8 cellular contexts compared by ENCODE assay signal in genomic region chr1:230270185-230270939, GRCh38.
DNase-seq lines count a peak whose midpoint lies in the region; ATAC-seq and TF ChIP-seq lines count a peak whose summit lies in the region.

No MANE protein-coding gene starts in this region.

- H3K79me1 ChIP-seq in IMR-90 (ENCODE audit: low read depth in 1 of 2, low read length in 2 of 2), result 0 out of 4 replicates have a peak, but pooled peaks cover 5 to 7% of the 10 kb centered on the region in 2 experiments
- no peaks in the 10 kb centered on the region for H3K79me1 ChIP-seq in mesendoderm (ENCODE audit: low read length)

- H3K36me3 ChIP-seq in A673 (ENCODE audit: insufficient read depth, low read length, poor library complexity, severe bottlenecking), result peaks cover 11% of the 10 kb centered on the region
- peaks cover 32% of the 10 kb centered on the region for H3K36me3 ChIP-seq in IMR-90 (ENCODE audit: control insufficient read depth, insufficient read depth, low read length)
- no peaks in the 10 kb centered on the region for H3K36me3 ChIP-seq in mesendoderm (ENCODE audit: control insufficient read depth, insufficient read depth, low read length)

- H3K4me1 ChIP-seq in A673 (ENCODE audit: insufficient read depth, low read length, poor library complexity, severe bottlenecking) (peaks cover 37% of the 10 kb centered on the region), IMR-90 (ENCODE audit: control insufficient read depth, insufficient read depth, low read length) (peaks cover 3% of the 10 kb centered on the region; the same call in 1 of the 2 replicates), mesendoderm (ENCODE audit: control insufficient read depth, low read depth, low read length) (no peaks in the 10 kb centered on the region)

- H2AK5ac ChIP-seq in IMR-90 (ENCODE audit: low read depth, low read length) (no peak overlapping the region), mesendoderm (ENCODE audit: low read length) (no peak overlapping the region)

- BruUV-seq in A673 (replicated peaks; lab: Mats Ljungman, UMichigan), result TSS peak; percentile 33
- no TSS peak for BruUV-seq in IMR-90 (replicated peaks; lab: Mats Ljungman, UMichigan)

- H3K23ac ChIP-seq in IMR-90 (ENCODE audit: low read depth, low read length) (no peak overlapping the region), mesendoderm (ENCODE audit: low read length) (no peak overlapping the region)

- ATAC-seq in GM18909 (IDR thresholded peaks at IDR 0.05; ENCODE audit: poor library complexity, unreplicated experiment) (peak; percentile 66), IMR-90 (ENCODE audit: low read depth) (no peak), GM19023 (IDR thresholded peaks at IDR 0.05; ENCODE audit: unreplicated experiment) (no peak)
- ATAC-seq in activated T-cell treated with anti-CD3 and anti-CD28 coated beads, Interleukin-2, amount 50 U/mL, for 72 hours (replicated peaks in 1 of 2), result peak; percentile 80 to 83

- dilution Hi-C loops in IMR-90 (cut with HindIII; ENCODE audit: low sequenced_read_pairs, unreplicated experiment), result no loop called here

- CTCF ChIA-PET in A673 (lab: Charles Lee) (no interaction called here), IMR-90 (lab: Yijun Ruan, JAX) (interaction anchor here (1.7 kb wide), 1 partner anchor 27 kb away, joined by 5 read pairs; no protein-coding TSS in a partner anchor)

- no peak overlapping the region for H4K8ac ChIP-seq in IMR-90 (ENCODE audit: low read depth in 2 of 2, low read length in 2 of 2)
- H4K8ac ChIP-seq in mesendoderm (ENCODE audit: low read depth, low read length), result no peak overlapping the region

- no peaks in the 10 kb centered on the region for H3K27me3 Mint-ChIP-seq in activated T-cell treated with anti-CD3 and anti-CD28 coated beads, Interleukin-2, amount 50 U/mL, for 72 hours (ENCODE audit: low read depth)
- H3K27me3 Mint-ChIP-seq in nephron progenitor cell (ENCODE audit: low read depth, poor library complexity), result no peaks in the 10 kb centered on the region

- H4K5ac ChIP-seq in IMR-90 (ENCODE audit: low read depth, low read length) (no peak overlapping the region), mesendoderm (ENCODE audit: low read length) (no peak overlapping the region)

- DNase-seq in A673 (ENCODE audit: low spot score) (peak; percentile 97), IMR-90 (peak; percentile 7), nephron progenitor cell (no peak), NCI-H446 (lab: John Stamatoyannopoulos, UW) (no peak), mesendoderm (no peak)
- DNase-seq in activated T-cell treated with anti-CD3 and anti-CD28 coated beads, Interleukin-2, amount 50 U/mL, for 72 hours, result peak in 1 of 2 donors; percentile 30

- H3K18ac ChIP-seq in IMR-90 (ENCODE audit: low read depth, low read length), result no peak overlapping the region
- H3K18ac ChIP-seq in mesendoderm (ENCODE audit: low read length), result no peak overlapping the region

- no peak for TF ChIP-seq POLR2A in IMR-90 (IDR thresholded peaks at IDR 0.05; ENCODE audit: low read depth, low read length)

- H4K20me1 ChIP-seq in IMR-90 (ENCODE audit: insufficient read depth, low read length), result no peaks in the 10 kb centered on the region

- H3K9me1 ChIP-seq in IMR-90 (ENCODE audit: insufficient read depth, low read length), result no peaks in the 10 kb centered on the region

- H3K9me3 ChIP-seq in A673 (ENCODE audit: low read depth, low read length, poor library complexity, severe bottlenecking), result no peaks in the 10 kb centered on the region
- H3K9me3 ChIP-seq in IMR-90 (ENCODE audit: control insufficient read depth, insufficient read depth, low read length), result no peaks in the 10 kb centered on the region

- H3K4ac ChIP-seq in IMR-90 (ENCODE audit: low read depth, low read length) (no peak overlapping the region), mesendoderm (ENCODE audit: low read depth, low read length) (no peak overlapping the region)

- H3K56ac ChIP-seq in IMR-90 (ENCODE audit: extremely low read depth, insufficient read depth, low read length) (no peak overlapping the region), mesendoderm (ENCODE audit: low read length) (no peak overlapping the region)

- no peak overlapping the region for H3K27ac Mint-ChIP-seq in activated T-cell treated with anti-CD3 and anti-CD28 coated beads, Interleukin-2, amount 50 U/mL, for 72 hours
- peak overlapping the region; percentile 64 for H3K27ac Mint-ChIP-seq in nephron progenitor cell

- H2AFZ ChIP-seq in IMR-90 (replicated peaks; ENCODE audit: low read length, poor library complexity), result no peak overlapping the region

- H2BK5ac ChIP-seq in IMR-90 (ENCODE audit: low read depth, low read length, poor library complexity, severe bottlenecking) (no peak overlapping the region), mesendoderm (ENCODE audit: low read length) (no peak overlapping the region)

- H3K4me2 ChIP-seq in IMR-90 (ENCODE audit: low read depth, low read length) (no peak overlapping the region), mesendoderm (ENCODE audit: low read length) (no peak overlapping the region)

- H3K4me3 ChIP-seq in A673 (ENCODE audit: low read depth, low read length, poor library complexity, severe bottlenecking), result peak overlapping the region; percentile 9
- no peak overlapping the region for H3K4me3 ChIP-seq in IMR-90 (ENCODE audit: insufficient read depth, low read depth, low read length)
- no peak overlapping the region for H3K4me3 ChIP-seq in mesendoderm (ENCODE audit: low read length)

- peaks cover 2 to 8% of the 10 kb centered on the region in 2 donors for H3K36me3 Mint-ChIP-seq in activated T-cell treated with anti-CD3 and anti-CD28 coated beads, Interleukin-2, amount 50 U/mL, for 72 hours (ENCODE audit: insufficient read depth in 2 of 2)
- peaks cover 29% of the 10 kb centered on the region for H3K36me3 Mint-ChIP-seq in nephron progenitor cell (ENCODE audit: low read depth)

- no peak overlapping the region for H3K14ac ChIP-seq in IMR-90 (replicated peaks; ENCODE audit: low read depth, low read length)

- POLR2A ChIA-PET in A673 (lab: Charles Lee; ENCODE audit: low non-redundant PET) (no interaction called here), IMR-90 (lab: Charles Lee; ENCODE audit: unreplicated experiment) (no interaction called here)

- no peaks in the 10 kb centered on the region for H3K9me3 Mint-ChIP-seq in activated T-cell treated with anti-CD3 and anti-CD28 coated beads, Interleukin-2, amount 50 U/mL, for 72 hours
- H3K9me3 Mint-ChIP-seq in nephron progenitor cell, result no peaks in the 10 kb centered on the region

- intact Hi-C loops in A673 (cut with micrococcal nuclease; ENCODE audit: unreplicated experiment) (loop anchor here (2.0 kb wide), 1 partner anchor 38 kb away; no protein-coding TSS in a partner anchor), IMR-90 (cut with micrococcal nuclease) (no loop called here)

- H2BK15ac ChIP-seq in IMR-90 (ENCODE audit: low read depth, low read length), result no peak overlapping the region
- H2BK15ac ChIP-seq in mesendoderm (replicated peaks; ENCODE audit: low read depth), result no peak overlapping the region

- in situ Hi-C loops in IMR-90 (cut with MboI; ENCODE audit: low sequenced_read_pairs), result no loop called here

- H2BK120ac ChIP-seq in IMR-90 (ENCODE audit: low read depth, low read length) (no peak overlapping the region), mesendoderm (ENCODE audit: low read depth, low read length) (no peak overlapping the region)

- TF ChIP-seq CTCF in A673 (conservative IDR thresholded peaks at IDR 0.05; ENCODE audit: low read depth, low read length) (no peak), IMR-90 (conservative IDR thresholded peaks at IDR 0.05; ENCODE audit: low read depth, low read length) (no peak), nephron progenitor cell (IDR thresholded peaks at IDR 0.05) (no peak)

- H3K27ac ChIP-seq in A673 (ENCODE audit: low read depth, low read length, poor library complexity, severe bottlenecking) (peak overlapping the region; percentile 73), IMR-90 (ENCODE audit: insufficient read depth, low read length) (no peak overlapping the region), mesendoderm (ENCODE audit: low read depth, low read length) (no peak overlapping the region)

- no peak overlapping the region for H2AK9ac ChIP-seq in IMR-90 (replicated peaks; ENCODE audit: low read depth, low read length, poor library complexity)

- no CpG with 5 or more reads among the region's 9 CpGs for WGBS in IMR-90 (ENCODE audit: extremely low coverage in 2 of 2, insufficient read length in 1 of 2), 2 experiments
- no CpG with 5 or more reads among the region's 9 CpGs for WGBS in mesendoderm (ENCODE audit: extremely low coverage, insufficient coverage, low lambda C conversion rate)

- no peak overlapping the region for H3K9ac ChIP-seq in IMR-90 (ENCODE audit: low read depth, low read length)
- H3K9ac ChIP-seq in mesendoderm (ENCODE audit: low read length), result no peak overlapping the region

- H3K4me3 Mint-ChIP-seq in activated T-cell treated with anti-CD3 and anti-CD28 coated beads, Interleukin-2, amount 50 U/mL, for 72 hours, result peak overlapping the region; percentile 27 to 35
- no peak overlapping the region for H3K4me3 Mint-ChIP-seq in nephron progenitor cell

- no peak overlapping the region for H2BK20ac ChIP-seq in IMR-90 (ENCODE audit: low read depth, low read length)

- no peak for TF ChIP-seq RAD21 in IMR-90 (IDR thresholded peaks at IDR 0.05; ENCODE audit: low read length)

- H3K79me2 ChIP-seq in mesendoderm (ENCODE audit: control insufficient read depth, insufficient read depth, low read length), result no peaks in the 10 kb centered on the region

- H3K27me3 ChIP-seq in A673 (replicated peaks; ENCODE audit: insufficient read depth, low read depth, low read length, poor library complexity), result no peaks in the 10 kb centered on the region
- H3K27me3 ChIP-seq in IMR-90 (ENCODE audit: control insufficient read depth, insufficient read depth, low read length), result no peaks in the 10 kb centered on the region
- H3K27me3 ChIP-seq in mesendoderm (ENCODE audit: insufficient read depth, low read length, poor library complexity), result no peaks in the 10 kb centered on the region

- no peak overlapping the region for H4K91ac ChIP-seq in IMR-90 (ENCODE audit: insufficient read depth, low read depth, low read length)

- peaks cover 72% of the 10 kb centered on the region for H3K4me1 Mint-ChIP-seq in activated T-cell treated with anti-CD3 and anti-CD28 coated beads, Interleukin-2, amount 50 U/mL, for 72 hours (ENCODE audit: low read depth)
- peaks cover 33% of the 10 kb centered on the region for H3K4me1 Mint-ChIP-seq in nephron progenitor cell

TF ChIP-seq in IMR-90, 13 proteins besides CTCF, POLR2A, EP300 and RAD21 (continues in another document):
- TF ChIP-seq RFX5 (IDR thresholded peaks at IDR 0.05; ENCODE audit: low read depth, low read length) (no peak), CHD1 (IDR thresholded peaks at IDR 0.05; ENCODE audit: low read depth, low read length) (no peak), CEBPB (IDR thresholded peaks at IDR 0.05; ENCODE audit: low read depth, low read length) (no peak)

Comparison
In these comparisons a context has a peak if more than half of its experiments do, and no peak if none do; other contexts are left out.
1. DNase-seq: peak in A673 (single experiment) and IMR-90 (single experiment); none in nephron progenitor cell (single experiment), NCI-H446 (0 of 2) and mesendoderm (single experiment).
2. ATAC-seq: peak in GM18909 (single experiment) and activated T-cell treated with anti-CD3 and anti-CD28 coated beads, Interleukin-2, amount 50 U/mL, for 72 hours (2 of 2); none in IMR-90 (single experiment) and GM19023 (single experiment).